In genomic region chr11:60914620-60915249, GRCh38 we compare ENCODE assay signal across 7 cellular contexts. TPM values are rescaled to one million over a fixed set of nuclear protein-coding genes. Genes with fewer than 3 reads are reported as not detected.
DNase-seq lines count a peak whose midpoint lies in the region; ATAC-seq, FAIRE-seq and TF ChIP-seq lines count a peak whose summit lies in the region.

No MANE protein-coding gene starts in this region.

- ATAC-seq in HG02938 (IDR thresholded peaks at IDR 0.05; ENCODE audit: unreplicated experiment) (peak; percentile 1), left lobe of liver (peak; percentile 49)

- FAIRE-seq in GM12891 (lab: Jason Lieb, UNC), result peak; percentile 45

- no peak for TF ChIP-seq POLR2A in GM12891 (IDR thresholded peaks at IDR 0.05; ENCODE audit: low read depth, low read length)

- DNase-seq in GM12891 (ENCODE audit: insufficient read length, low spot score) (no peak), SW480 (ENCODE audit: low spot score) (peak; percentile 36), caudate nucleus (lab: John Stamatoyannopoulos, UW) (peak in 15 of 61 donors; percentile 25 to 81 (median 61)), left lobe of liver (ENCODE audit: low spot score) (no peak), stromal cell of bone marrow (ENCODE audit: low read depth) (peak; percentile 6), Ammon's horn (ENCODE audit: low spot score) (no peak)

- peak overlapping the region; percentile 99 for H3K27ac ChIP-seq in caudate nucleus (ENCODE audit: low read depth, low read length)

TF ChIP-seq in GM12891, 5 proteins besides CTCF, POLR2A, EP300 and RAD21:
- TF ChIP-seq POU2F2 (IDR thresholded peaks at IDR 0.05; ENCODE audit: low read depth, low read length) (no peak), SPI1 (IDR thresholded peaks at IDR 0.05; ENCODE audit: low read depth, low read length) (no peak), TAF1 (IDR thresholded peaks at IDR 0.05; ENCODE audit: low read depth, low read length) (no peak), PAX5 (IDR thresholded peaks at IDR 0.05; ENCODE audit: insufficient read depth, low read length, severe bottlenecking) (no peak), POLR2AphosphoS5 (IDR thresholded peaks at IDR 0.05; ENCODE audit: low read depth, low read length) (no peak)

RNA-seq across cellular contexts. Expression of gene TMEM109, which starts 0.8 kb away (rescaled TPM):
- polyA plus RNA-seq in GM12891 (2012; ENCODE audit: low read depth, missing spikeins), result 46.5 TPM
- 36.9 TPM for total RNA-seq in left lobe of liver

RNA-seq across cellular contexts. Expression of gene PRPF19, which starts 8.3 kb away (rescaled TPM):
- 114 TPM for polyA plus RNA-seq in GM12891 (2012; ENCODE audit: low read depth, missing spikeins)
- 44.9 TPM for total RNA-seq in left lobe of liver

RNA-seq across cellular contexts. Expression of gene TMEM132A, which starts 9.5 kb away (rescaled TPM):
- 7.5 TPM for polyA plus RNA-seq in GM12891 (2012; ENCODE audit: low read depth, missing spikeins)
- 2.1 TPM for total RNA-seq in left lobe of liver

RNA-seq across cellular contexts. Expression of gene SLC15A3, which starts 37.2 kb away (rescaled TPM):
- polyA plus RNA-seq in GM12891 (2012; ENCODE audit: low read depth, missing spikeins), result 73.0 TPM
- 8.8 TPM for total RNA-seq in left lobe of liver

RNA-seq across cellular contexts. Expression of gene ZP1, which starts 47.4 kb away (rescaled TPM):
- polyA plus RNA-seq in GM12891 (2012; ENCODE audit: low read depth, missing spikeins), result not detected
- total RNA-seq in left lobe of liver, result not detected

Comparison
In these comparisons a context has a peak if more than half of its experiments do, and no peak if none do; other contexts are left out.
1. DNase-seq: peak in SW480 (single experiment) and stromal cell of bone marrow (single experiment); none in GM12891 (single experiment), left lobe of liver (single experiment) and Ammon's horn (single experiment).